Comparison of ENCODE assay signal across 8 cellular contexts in genomic region chr19:41449079-41449864, GRCh38. TPM values are rescaled to one million over a fixed set of nuclear protein-coding genes. Genes with fewer than 3 reads are reported as not detected.
A peak's percentile ranks its signal among the peaks of the same experiment; 100 is the strongest.
DNase-seq lines count a peak whose midpoint lies in the region; ATAC-seq and TF ChIP-seq lines count a peak whose summit lies in the region.

No MANE protein-coding gene starts in this region.

- H3K27ac ChIP-seq in AG04450 (ENCODE audit: low read depth, low read length) (no peak overlapping the region), WERI-Rb-1 (no peak overlapping the region), breast epithelium (no peak overlapping the region)

- H3K4me3 ChIP-seq in AG04450 (ENCODE audit: low read depth, low read length) (peak overlapping the region; percentile 46), WERI-Rb-1 (ENCODE audit: low read depth, low read length) (peak overlapping the region; percentile 37), breast epithelium (peak overlapping the region in 2 of 3 donors; percentile 35 to 55)

- ATAC-seq in GM18909 (IDR thresholded peaks at IDR 0.05; ENCODE audit: poor library complexity, unreplicated experiment), result peak; percentile 52

- H3K9me3 ChIP-seq in AG04450 (ENCODE audit: control insufficient read depth, insufficient read depth, low read length) (no peaks in the 10 kb centered on the region), WERI-Rb-1 (ENCODE audit: severe bottlenecking) (no peaks in the 10 kb centered on the region), breast epithelium (no peaks in the 10 kb centered on the region)

- no peak for TF ChIP-seq POLR2A in breast epithelium (IDR thresholded peaks at IDR 0.05)

- POLR2A ChIA-PET in AG04450 (lab: Yijun Ruan, JAX), result interaction anchor here (1.4 kb wide), 1 partner anchor 9 kb away, joined by 5 read pairs; no protein-coding TSS in a partner anchor

- H3K27me3 ChIP-seq in AG04450 (ENCODE audit: control insufficient read depth, insufficient read depth, low read length) (peaks cover 12% of the 10 kb centered on the region), WERI-Rb-1 (ENCODE audit: insufficient read depth, low read depth, severe bottlenecking) (peaks cover 15% of the 10 kb centered on the region), breast epithelium (peaks cover 0 to 11% of the 10 kb centered on the region in 2 donors)

- TF ChIP-seq CTCF in AG04450 (IDR thresholded peaks at IDR 0.05; ENCODE audit: low read depth, low read length) (peak; percentile 99), WERI-Rb-1 (IDR thresholded peaks at IDR 0.05; ENCODE audit: low read depth, low read length) (peak; percentile 78), breast epithelium (IDR thresholded peaks at IDR 0.05) (peak; percentile 96 to 97 (median 96))

- no peaks in the 10 kb centered on the region for H3K36me3 ChIP-seq in WERI-Rb-1
- no peaks in the 10 kb centered on the region for H3K36me3 ChIP-seq in breast epithelium

- DNase-seq in AG04450 (ENCODE audit: low read depth, low spot score) (peak; percentile 48), NCI-H2029 treated with DMSO at 0.1 percent for 48 hours (lab: John Stamatoyannopoulos, UW) (peak; percentile 5), WERI-Rb-1 (peak; percentile 81), breast epithelium (ENCODE audit: low spot score in 2 of 2) (peak; percentile 70 to 79), iPS-NIHi7 (ENCODE audit: extremely low spot score) (peak; percentile 97), mesenteric fat pad (ENCODE audit: low spot score) (no peak)
- DNase-seq in stimulated activated CD4-positive, alpha-beta T cell treated with anti-CD3 and anti-CD28 coated beads, Interleukin-15, amount 100 ng/mL, for 48 hours (ENCODE audit: low read depth in 2 of 2), result peak; percentile 43 to 59

- intact Hi-C loops in breast epithelium (cut with DNase I; ENCODE audit: low total_unique reads), result loop anchor here (10.0 kb wide), 1 partner anchor 96 kb away; no protein-coding TSS in a partner anchor

- CTCF ChIA-PET in AG04450 (lab: Charles Lee), result interaction anchor here (0.6 to 6.2 kb wide), 30 partner anchors 8 to 1347 kb away, joined by 3 to 75 read pairs (median 4); partner anchors contain the start of genes B9D2 and DMAC2

- no peaks in the 10 kb centered on the region for H3K4me1 ChIP-seq in breast epithelium

RNA-seq across cellular contexts. Expression of gene ERICH4, which starts 6.3 kb away (rescaled TPM):
- not detected in 2 replicates for polyA plus RNA-seq in AG04450 (2011; rRNA removed)
- polyA minus RNA-seq in AG04450 (2011; rRNA and poly(A)+ RNA removed), result not detected in 2 replicates
- not detected for total RNA-seq in breast epithelium
- not detected for total RNA-seq in mesenteric fat pad

RNA-seq across cellular contexts. Expression of gene DMAC2, which starts 9.6 kb away (rescaled TPM):
- polyA plus RNA-seq in AG04450 (2011; rRNA removed), result 58.2 and 64.7 TPM in 2 replicates
- polyA minus RNA-seq in AG04450 (2011; rRNA and poly(A)+ RNA removed), result 38.9 and 49.6 TPM in 2 replicates
- 10 to 100 TPM; 24.8 to 41.3 (median 31.6) TPM for total RNA-seq in breast epithelium
- total RNA-seq in mesenteric fat pad, result 33.0 TPM

RNA-seq across cellular contexts. Expression of gene B3GNT8, which starts 22.1 kb away (rescaled TPM):
- 0.14 and 0.29 TPM in 2 replicates for polyA plus RNA-seq in AG04450 (2011; rRNA removed)
- 0.43 TPM in 1 of 2 replicates, not detected in the other for polyA minus RNA-seq in AG04450 (2011; rRNA and poly(A)+ RNA removed)
- total RNA-seq in breast epithelium, result 1 to 10 TPM; 2.6 to 3.0 (median 2.9) TPM
- 8.1 TPM for total RNA-seq in mesenteric fat pad

RNA-seq across cellular contexts. Expression of gene BCKDHA, which starts 51.7 kb away (rescaled TPM):
- polyA plus RNA-seq in AG04450 (2011; rRNA removed), result 10.8 and 15.3 TPM in 2 replicates
- polyA minus RNA-seq in AG04450 (2011; rRNA and poly(A)+ RNA removed), result 2.2 and 5.1 TPM in 2 replicates
- total RNA-seq in breast epithelium, result 10 to 100 TPM; 40.3 to 54.6 (median 53.1) TPM
- total RNA-seq in mesenteric fat pad, result 5.7 TPM

RNA-seq across cellular contexts. Expression of gene EXOSC5, which starts 52.1 kb away (rescaled TPM):
- 7.8 and 11.7 TPM in 2 replicates for polyA plus RNA-seq in AG04450 (2011; rRNA removed)
- polyA minus RNA-seq in AG04450 (2011; rRNA and poly(A)+ RNA removed), result 2.3 and 3.8 TPM in 2 replicates
- total RNA-seq in breast epithelium (10 to 100 TPM; 18.2 to 20.6 (median 18.7) TPM), mesenteric fat pad (9.6 TPM)
